8 cellular contexts compared by ENCODE assay signal in the genomic region with DNA sequence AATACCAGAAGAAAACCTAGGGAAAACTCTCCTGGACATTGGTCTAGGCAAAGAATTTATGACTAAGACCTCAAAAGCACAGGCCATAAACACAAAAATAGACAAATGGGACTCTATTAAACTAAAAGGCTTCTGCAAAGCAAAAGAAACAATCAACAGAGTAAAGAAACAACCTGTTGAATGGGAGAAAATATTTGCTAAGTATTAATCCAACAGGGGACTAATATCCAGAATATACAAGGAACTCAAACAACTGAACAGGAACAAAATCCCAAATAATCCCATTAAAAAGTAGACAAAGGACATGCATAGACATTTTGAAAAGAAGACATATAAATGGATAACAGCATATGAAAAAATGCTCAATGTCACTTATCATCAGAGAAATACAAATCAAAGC.
"Had no signal": no experiment of that assay in that cellular context is flagged by ENCODE, and none has a peak within 500 bp of the region (broad histone marks: within the 10 kb centered on the region; RNA-seq: fewer than 3 reads in every experiment).

No MANE protein-coding gene starts in this region.

- H3K9me3 ChIP-seq: HAP-1 had no signal

- H3K27ac ChIP-seq: GM23248 had no signal

- H3K4me1 ChIP-seq: HAP-1 had no signal

- H3K36me3 ChIP-seq: HAP-1 had no signal

- DNase-seq: GM23248, GOT3, H7, H9, HCEC 1CT, HFFc6 had no signal

- H3K4me3 ChIP-seq: GM23248, GM23338, HAP-1 had no signal
